ENCODE assay signal across 8 cellular contexts in the genomic region with DNA sequence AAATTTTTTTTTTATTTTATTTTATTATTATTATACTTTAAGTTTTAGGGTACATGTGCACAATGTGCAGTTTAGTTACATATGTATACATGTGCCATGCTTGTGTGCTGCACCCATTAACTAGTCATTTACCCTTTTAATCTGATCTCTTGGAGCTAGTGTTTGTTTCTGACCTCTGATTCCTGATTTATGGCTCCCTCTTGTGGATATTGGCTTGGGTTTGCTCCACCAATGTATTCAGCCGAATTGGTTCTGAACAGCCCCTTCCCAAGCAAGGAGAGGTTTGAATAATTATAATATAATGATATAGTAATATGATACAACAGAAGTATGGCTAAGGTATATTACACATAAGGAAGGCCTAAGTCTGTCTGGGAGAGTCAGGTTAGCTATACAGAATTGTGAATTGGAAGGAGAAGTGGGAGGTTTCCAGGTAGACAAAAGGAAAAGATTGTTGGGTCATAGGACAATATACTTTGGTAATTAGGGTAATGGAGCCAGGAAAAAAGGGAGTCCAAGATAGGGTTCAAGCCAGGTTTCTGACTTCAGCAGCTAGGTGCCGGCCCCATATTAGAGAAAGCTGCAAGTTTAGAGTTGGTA. TPM values are rescaled to one million over a fixed set of nuclear protein-coding genes. Genes with fewer than 3 reads are reported as not detected.
DNase-seq lines count a peak whose midpoint lies in the region; ATAC-seq, FAIRE-seq and TF ChIP-seq lines count a peak whose summit lies in the region.

No MANE protein-coding gene starts in this region.

- in situ Hi-C loops in transverse colon (cut with MboI; ENCODE audit: low pct_ligation_motif_present in 1 of 4, low pct_unique_long_range_greater_than_20kb in 1 of 4, low sequenced_read_pairs in 3 of 4): loop anchor here in 2 of 4 donors (25.0 kb wide), 1 partner anchor 869 kb away; no protein-coding TSS in a partner anchor

- H3K4me3 ChIP-seq in ascending aorta: no peak overlapping the region
- H3K4me3 ChIP-seq in transverse colon: no peak overlapping the region

- H3K36me3 ChIP-seq in ascending aorta (no peaks in the 10 kb centered on the region), transverse colon (no peaks in the 10 kb centered on the region)

- FAIRE-seq in islet of Langerhans (lab: Jason Lieb, UNC): peak; percentile 27

- DNase-seq in NCI-H460 (ENCODE audit: extremely low read depth, low read depth) (peak; percentile 74), ascending aorta (ENCODE audit: low spot score in 2 of 2) (no peak), transverse colon (no peak), NK-92 (lab: John Stamatoyannopoulos, UW; ENCODE audit: unreplicated experiment) (no peak)

- H3K27ac ChIP-seq in C4-2B: no peak overlapping the region
- H3K27ac ChIP-seq in ascending aorta: no peak overlapping the region
- no peak overlapping the region for H3K27ac ChIP-seq in transverse colon

- peak; percentile 75 for ATAC-seq in GM18502 (IDR thresholded peaks at IDR 0.05; ENCODE audit: poor library complexity, unreplicated experiment)
- peak; percentile 61 for ATAC-seq in HG03342 (IDR thresholded peaks at IDR 0.05; ENCODE audit: unreplicated experiment)

- peak; percentile 82 for TF ChIP-seq CTCF in C4-2B (conservative IDR thresholded peaks at IDR 0.05)
- TF ChIP-seq CTCF in ascending aorta (IDR thresholded peaks at IDR 0.05): peak; percentile 39 to 54 (median 44)
- TF ChIP-seq CTCF in transverse colon (IDR thresholded peaks at IDR 0.05): peak; percentile 29 to 64 (median 50)

- H3K9me3 ChIP-seq in ascending aorta (no peaks in the 10 kb centered on the region), transverse colon (no peaks in the 10 kb centered on the region)

- intact Hi-C loops in ascending aorta (cut with DNase I) (loop anchor here (10.0 kb wide), 1 partner anchor 366 kb away; a partner anchor contains a TSS), transverse colon (cut with DNase I; ENCODE audit: low total_unique reads) (no loop called here)

- TF ChIP-seq EP300 in transverse colon (IDR thresholded peaks at IDR 0.05; ENCODE audit: low read depth): no peak

- WGBS in transverse colon (ENCODE audit: low coverage in 1 of 2), 2 donors: 41 to 45% methylated on average over 2 of the region's 2 CpGs

- H3K4me1 ChIP-seq in ascending aorta (no peaks in the 10 kb centered on the region), transverse colon (peaks cover 0 to 21% (median 0%) of the 10 kb centered on the region in 4 donors)

- no peak for TF ChIP-seq POLR2A in transverse colon (IDR thresholded peaks at IDR 0.05)

- H3K27me3 ChIP-seq in ascending aorta (no peaks in the 10 kb centered on the region), transverse colon (no peaks in the 10 kb centered on the region)

RNA-seq across cellular contexts. Expression of a gene that starts 53.1 kb away (rescaled TPM):
- 0.81 and 1.2 TPM in 2 replicates for total RNA-seq in NCI-H460 (2014; rRNA removed; shearing (Covaris generic))
- polyA plus RNA-seq in NCI-H460 (2014; cell fraction: nucleus; rRNA removed): 0.23 and 0.31 TPM in 2 replicates
- total RNA-seq in ascending aorta (61.7 TPM), transverse colon (1 to 10 TPM; 1.1 to 2.7 (median 2.1) TPM)

Comparison
In these comparisons a context has a peak if more than half of its experiments do, and no peak if none do; other contexts are left out.
1. RNA of a gene that starts 53.1 kb away (total RNA-seq): 61.7 TPM in ascending aorta (single experiment); 1.1 to 2.7 TPM in transverse colon and 0.81 to 1.2 TPM in NCI-H460; every median in the first group is over 10 times any median in the second.
2. Peak in every context shown above with its lines, with median percentiles within 50 percentile points of each other: CTCF ChIP-seq.